ENCODE assay signal across 13 cellular contexts in the genomic region with DNA sequence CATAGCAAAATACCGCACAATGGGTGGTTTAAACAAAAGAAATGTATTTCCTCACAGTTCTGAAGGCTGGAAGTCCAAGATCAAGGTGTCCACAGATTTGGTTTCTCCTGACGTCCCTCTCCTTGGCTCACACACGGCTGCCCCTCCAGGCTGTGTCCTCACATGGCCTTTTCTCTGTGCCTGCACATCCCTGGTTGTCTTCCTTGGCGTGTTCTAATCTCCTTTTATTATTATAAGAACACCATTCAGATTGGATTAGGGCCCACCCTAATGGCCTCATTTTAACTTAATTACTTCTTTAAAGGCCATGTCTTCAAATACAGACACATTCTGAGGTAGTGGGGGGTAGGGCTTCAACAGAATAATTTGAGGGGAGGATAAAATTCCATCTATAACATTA.
DNase-seq lines count a peak whose midpoint lies in the region; TF ChIP-seq lines count a peak whose summit lies in the region.
"Had no signal": no experiment of that assay in that cellular context is flagged by ENCODE, and none has a peak within 500 bp of the region (broad histone marks: within the 10 kb centered on the region; RNA-seq: fewer than 3 reads in every experiment).

No MANE protein-coding gene starts in this region.

- POLR2A ChIA-PET in SK-N-SH (lab: Yijun Ruan, JAX), result no interaction called here
- POLR2A ChIA-PET in PC-9 (lab: Charles Lee; ENCODE audit: unreplicated experiment), result no interaction called here

- H3K9me2 ChIP-seq in SK-N-SH (no peaks in the 10 kb centered on the region), PC-9 (ENCODE audit: insufficient read depth) (no peaks in the 10 kb centered on the region)

- intact Hi-C loops in colonic mucosa (cut with DNase I), result no loop called here
- intact Hi-C loops in PC-9 (cut with micrococcal nuclease; ENCODE audit: unreplicated experiment), result no loop called here
- intact Hi-C loops in prostate gland (cut with DNase I), result no loop called here

- H3K27me3 ChIP-seq in HAP-1 (ENCODE audit: low read depth), result no peaks in the 10 kb centered on the region
- H3K27me3 ChIP-seq in colonic mucosa, result no peaks in the 10 kb centered on the region
- H3K27me3 ChIP-seq in SK-N-SH (ENCODE audit: insufficient read depth), result no peaks in the 10 kb centered on the region
- H3K27me3 ChIP-seq in PC-9 (ENCODE audit: insufficient read depth, low read depth), result no peaks in the 10 kb centered on the region
- no peaks in the 10 kb centered on the region for H3K27me3 ChIP-seq in prostate gland (replicated peaks; ENCODE audit: insufficient read depth)

- no peak for TF ChIP-seq POLR2A in prostate gland (IDR thresholded peaks at IDR 0.05)

- DNase-seq in HAP-1 (ENCODE audit: low spot score in 2 of 2), result peak; percentile 72 to 74
- DNase-seq in NCI-H82 (lab: John Stamatoyannopoulos, UW), result peak; percentile 98
- DNase-seq in SK-N-DZ (ENCODE audit: low spot score), result peak; percentile 93
- DNase-seq in colonic mucosa, result no peak
- DNase-seq in SK-N-SH, result no peak
- DNase-seq in PC-9, result no peak
- no peak for DNase-seq in prostate gland (ENCODE audit: low spot score)
- DNase-seq: Caco-2; CD8-positive, alpha-beta memory T cell; DMS 273 treated with DMSO at 0.1 percent for 48 hours had no signal

- H4K20me1 ChIP-seq in SK-N-SH (ENCODE audit: insufficient read depth) (no peaks in the 10 kb centered on the region), PC-9 (ENCODE audit: insufficient read depth) (no peaks in the 10 kb centered on the region)

- H3K27ac ChIP-seq in colonic mucosa, result no peak overlapping the region
- no peak overlapping the region for H3K27ac ChIP-seq in SK-N-SH (ENCODE audit: low read depth in 2 of 2, low read length in 1 of 2)
- H3K27ac ChIP-seq in PC-9, result no peak overlapping the region
- no peak overlapping the region for H3K27ac ChIP-seq in prostate gland
- H3K27ac ChIP-seq: A549, GM23248 had no signal

- 28% methylated on average over 4 of the region's 4 CpGs for WGBS in SK-N-SH (ENCODE audit: low lambda C conversion rate)
- WGBS in prostate gland, result 62% methylated on average over 4 of the region's 4 CpGs

- CTCF ChIA-PET in SK-N-SH (lab: Yijun Ruan, JAX), result interaction anchor here (1.1 kb wide), 1 partner anchor 64 kb away, joined by 3 read pairs; no protein-coding TSS in a partner anchor
- CTCF ChIA-PET in PC-9 (lab: Charles Lee), result no interaction called here

- TF ChIP-seq RAD21 in SK-N-SH (IDR thresholded peaks at IDR 0.05; ENCODE audit: low read length), result no peak

- H3K4me3 ChIP-seq in HAP-1 (no peak overlapping the region), colonic mucosa (no peak overlapping the region), SK-N-SH (ENCODE audit: low read depth in 2 of 2, low read length in 1 of 2) (no peak overlapping the region), PC-9 (no peak overlapping the region), prostate gland (no peak overlapping the region)
- H3K4me3 ChIP-seq: A549, GM12878, GM23248 had no signal

- no peaks in the 10 kb centered on the region for H3K36me3 ChIP-seq in HAP-1 (replicated peaks)
- no peaks in the 10 kb centered on the region for H3K36me3 ChIP-seq in colonic mucosa
- H3K36me3 ChIP-seq in SK-N-SH (replicated peaks in 1 of 2; ENCODE audit: control insufficient read depth in 1 of 2, insufficient read depth in 2 of 2, low read length in 1 of 2), result no peaks in the 10 kb centered on the region
- H3K36me3 ChIP-seq in PC-9 (ENCODE audit: low read depth), result no peaks in the 10 kb centered on the region
- no peaks in the 10 kb centered on the region for H3K36me3 ChIP-seq in prostate gland

- BruUV-seq in PC-9 (replicated peaks; lab: Mats Ljungman, UMichigan), result no TSS peak

- no peak overlapping the region for H2AFZ ChIP-seq in SK-N-SH (ENCODE audit: low read depth)
- no peak overlapping the region for H2AFZ ChIP-seq in PC-9
- H2AFZ ChIP-seq: GM23248 had no signal

- no peaks in the 10 kb centered on the region; the same call in 1 of the 2 replicates for H3K9me3 ChIP-seq in HAP-1
- H3K9me3 ChIP-seq in colonic mucosa, result no peaks in the 10 kb centered on the region
- no peaks in the 10 kb centered on the region for H3K9me3 ChIP-seq in SK-N-SH
- no peaks in the 10 kb centered on the region for H3K9me3 ChIP-seq in PC-9 (ENCODE audit: insufficient read depth, low read depth)
- H3K9me3 ChIP-seq in prostate gland, result no peaks in the 10 kb centered on the region
- H3K9me3 ChIP-seq: A549, Caco-2 had no signal

- no peaks in the 10 kb centered on the region for H3F3A ChIP-seq in SK-N-SH (replicated peaks; ENCODE audit: insufficient read depth)
- no peaks in the 10 kb centered on the region for H3F3A ChIP-seq in PC-9 (ENCODE audit: insufficient read depth, low read depth)

- TF ChIP-seq CTCF in colonic mucosa (IDR thresholded peaks at IDR 0.05), result no peak
- TF ChIP-seq CTCF in SK-N-SH (IDR thresholded peaks at IDR 0.05), result no peak
- no peak for TF ChIP-seq CTCF in PC-9 (conservative IDR thresholded peaks at IDR 0.05)
- no peak for TF ChIP-seq CTCF in prostate gland (IDR thresholded peaks at IDR 0.05)

- H3K9ac ChIP-seq in colonic mucosa (ENCODE audit: low read depth in 2 of 2, low read length in 2 of 2) (no peak overlapping the region), SK-N-SH (no peak overlapping the region)
- H3K9ac ChIP-seq: GM23248 had no signal

- no peaks in the 10 kb centered on the region for H3K79me2 ChIP-seq in SK-N-SH (ENCODE audit: insufficient read depth)
- no peaks in the 10 kb centered on the region for H3K79me2 ChIP-seq in PC-9 (ENCODE audit: low read depth)

- TF ChIP-seq EP300 in SK-N-SH (IDR thresholded peaks at IDR 0.05; ENCODE audit: borderline replicate concordance in 1 of 2, low read depth in 1 of 2, low read length in 1 of 2), result no peak

- H3K4me1 ChIP-seq in HAP-1 (peaks cover 25% of the 10 kb centered on the region), colonic mucosa (no peaks in the 10 kb centered on the region), SK-N-SH (ENCODE audit: control insufficient read depth in 1 of 2, insufficient read depth in 2 of 2, low read depth in 1 of 2, low read length in 1 of 2) (peaks cover 0 to 4% of the 10 kb centered on the region in 2 experiments; a peak in 3 of 4 replicates), PC-9 (replicated peaks; ENCODE audit: insufficient read depth) (no peaks in the 10 kb centered on the region), prostate gland (replicated peaks) (no peaks in the 10 kb centered on the region)
- H3K4me1 ChIP-seq: A549, Caco-2 had no signal

- in situ Hi-C loops in HAP-1 (cut with MboI; ENCODE audit: low sequenced_read_pairs), result no loop called here

- H3K4me2 ChIP-seq in SK-N-SH (no peak overlapping the region), PC-9 (no peak overlapping the region)
- H3K4me2 ChIP-seq: A549 had no signal

TF ChIP-seq in SK-N-SH, 30 proteins besides CTCF, POLR2A, EP300 and RAD21 (continues in another document):
- TF ChIP-seq NFIC (IDR thresholded peaks at IDR 0.05; ENCODE audit: borderline replicate concordance) (no peak), TCF12 (IDR thresholded peaks at IDR 0.05) (no peak), MXI1 (IDR thresholded peaks at IDR 0.05; ENCODE audit: low read depth, low read length) (no peak), REST (IDR thresholded peaks at IDR 0.05; ENCODE audit: low read depth, low read length) (no peak), FOXM1 (IDR thresholded peaks at IDR 0.05; ENCODE audit: low read depth) (no peak), FOXJ3 (CRISPR knock-in tag; IDR thresholded peaks at IDR 0.05) (no peak), MEF2A (IDR thresholded peaks at IDR 0.05; ENCODE audit: borderline replicate concordance, low read depth) (no peak), USF1 (IDR thresholded peaks at IDR 0.05; ENCODE audit: borderline replicate concordance, low read depth) (no peak), USF2 (IDR thresholded peaks at IDR 0.05; ENCODE audit: borderline replicate concordance, low read depth, low read length) (no peak), CHD2 (IDR thresholded peaks at IDR 0.05; ENCODE audit: low read length, partially characterized antibody) (no peak), SMC3 (IDR thresholded peaks at IDR 0.05; ENCODE audit: low read depth, low read length) (no peak), ELF1 (IDR thresholded peaks at IDR 0.05) (no peak)

Comparison
In these comparisons a context has a peak if more than half of its experiments do, and no peak if none do; other contexts are left out.
1. DNase-seq: peak in HAP-1 (2 of 2), NCI-H82 (single experiment) and SK-N-DZ (single experiment); none in colonic mucosa (single experiment), SK-N-SH (single experiment), PC-9 (0 of 2) and prostate gland (single experiment).